Comparison of ENCODE assay signal across 15 cellular contexts in genomic region chr6:131251593-131252204, GRCh38.
DNase-seq lines count a peak whose midpoint lies in the region; ATAC-seq and TF ChIP-seq lines count a peak whose summit lies in the region.
"Had no signal": no experiment of that assay in that cellular context is flagged by ENCODE, and none has a peak within 500 bp of the region (broad histone marks: within the 10 kb centered on the region; RNA-seq: fewer than 3 reads in every experiment).

No MANE protein-coding gene starts in this region.

- no peak for TF ChIP-seq POLR2A in transverse colon (IDR thresholded peaks at IDR 0.05)

- H3K36me3 ChIP-seq in right atrium auricular region: no peaks in the 10 kb centered on the region
- no peaks in the 10 kb centered on the region for H3K36me3 ChIP-seq in mucosa of descending colon (ENCODE audit: low read depth)
- H3K36me3 ChIP-seq in transverse colon: no peaks in the 10 kb centered on the region
- H3K36me3 ChIP-seq: adrenal gland, thoracic aorta had no signal

- no peaks in the 10 kb centered on the region for H3K27me3 ChIP-seq in right atrium auricular region
- no peaks in the 10 kb centered on the region for H3K27me3 ChIP-seq in transverse colon
- H3K27me3 ChIP-seq: adrenal gland had no signal

- H3K4me3 ChIP-seq in right atrium auricular region: no peak overlapping the region
- no peak overlapping the region for H3K4me3 ChIP-seq in mucosa of descending colon
- peak overlapping the region in 2 of 4 donors; percentile 35 to 50 for H3K4me3 ChIP-seq in transverse colon
- H3K4me3 ChIP-seq: thoracic aorta had no signal

- no peaks in the 10 kb centered on the region for H3K27me3 Mint-ChIP-seq in activated naive CD8-positive, alpha-beta T cell treated with anti-CD3 and anti-CD28 coated beads, Interleukin-2, amount 50 U/mL, for 24 hours
- H3K27me3 Mint-ChIP-seq: activated CD4-positive, alpha-beta T cell treated with anti-CD3 and anti-CD28 coated beads, Interleukin-2, amount 10 ng/mL, durations not matched to agents 24 days and 14 days had no signal

- WGBS in transverse colon (ENCODE audit: low coverage in 1 of 2), 2 donors: 34 to 39% methylated on average over 3 of the region's 3 CpGs

- H3K36me3 Mint-ChIP-seq in activated naive CD8-positive, alpha-beta T cell treated with anti-CD3 and anti-CD28 coated beads, Interleukin-2, amount 50 U/mL, for 24 hours (ENCODE audit: low read depth): no peaks in the 10 kb centered on the region

- H3K4me1 Mint-ChIP-seq in activated naive CD8-positive, alpha-beta T cell treated with anti-CD3 and anti-CD28 coated beads, Interleukin-2, amount 50 U/mL, for 24 hours: peaks cover 35% of the 10 kb centered on the region

- H3K4me1 ChIP-seq in right atrium auricular region (peaks cover 0 to 22% of the 10 kb centered on the region in 2 donors), mucosa of descending colon (ENCODE audit: low read depth) (no peaks in the 10 kb centered on the region), transverse colon (peaks cover 8 to 34% (median 16%) of the 10 kb centered on the region in 4 donors)

- peak overlapping the region; percentile 20 for H3K27ac Mint-ChIP-seq in activated naive CD8-positive, alpha-beta T cell treated with anti-CD3 and anti-CD28 coated beads, Interleukin-2, amount 50 U/mL, for 24 hours
- H3K27ac Mint-ChIP-seq: activated CD4-positive, alpha-beta T cell treated with anti-CD3 and anti-CD28 coated beads, Interleukin-2, amount 10 ng/mL, durations not matched to agents 24 days and 14 days had no signal

- H3K4me3 Mint-ChIP-seq in activated naive CD8-positive, alpha-beta T cell treated with anti-CD3 and anti-CD28 coated beads, Interleukin-2, amount 50 U/mL, for 24 hours: no peak overlapping the region
- H3K4me3 Mint-ChIP-seq: activated CD4-positive, alpha-beta T cell treated with anti-CD3 and anti-CD28 coated beads, Interleukin-2, amount 10 ng/mL, durations not matched to agents 24 days and 14 days had no signal

- ATAC-seq in Right ventricle myocardium superior (ENCODE audit: poor library complexity) (peak; percentile 59), mucosa of descending colon (peak; percentile 53), HG02938 (IDR thresholded peaks at IDR 0.05; ENCODE audit: unreplicated experiment) (no peak), HG03432 (IDR thresholded peaks at IDR 0.05; ENCODE audit: unreplicated experiment) (no peak)
- no peak for ATAC-seq in activated naive CD8-positive, alpha-beta T cell treated with anti-CD3 and anti-CD28 coated beads, Interleukin-2, amount 50 U/mL, for 24 hours

- H3K27ac ChIP-seq in right atrium auricular region (no peak overlapping the region), transverse colon (peak overlapping the region in 3 of 4 donors; percentile 69 to 70 (median 70))
- H3K27ac ChIP-seq: thoracic aorta had no signal

- in situ Hi-C loops in transverse colon (cut with MboI; ENCODE audit: low pct_ligation_motif_present in 1 of 4, low pct_unique_long_range_greater_than_20kb in 1 of 4, low sequenced_read_pairs in 3 of 4): no loop called here

- intact Hi-C loops in Right ventricle myocardium superior (cut with DNase I) (no loop called here), mucosa of descending colon (cut with DNase I, micrococcal nuclease) (no loop called here), transverse colon (cut with DNase I; ENCODE audit: low total_unique reads) (no loop called here)

- DNase-seq in Right ventricle myocardium superior: no peak
- DNase-seq in right atrium auricular region (ENCODE audit: low spot score): no peak
- no peak for DNase-seq in activated naive CD8-positive, alpha-beta T cell treated with anti-CD3 and anti-CD28 coated beads, Interleukin-2, amount 50 U/mL, for 24 hours
- no peak for DNase-seq in mucosa of descending colon
- no peak for DNase-seq in transverse colon
- DNase-seq in putamen (ENCODE audit: low spot score): no peak
- DNase-seq: ACHN; activated CD4-positive, alpha-beta T cell treated with anti-CD3 and anti-CD28 coated beads, Interleukin-2, amount 10 ng/mL, durations not matched to agents 24 days and 14 days; adrenal gland; KG1; NCI-H1105; NCI-H2171 treated with DMSO at 0.1 percent for 48 hours had no signal

- no peak for TF ChIP-seq EP300 in transverse colon (IDR thresholded peaks at IDR 0.05; ENCODE audit: low read depth)

- TF ChIP-seq CTCF in right atrium auricular region (IDR thresholded peaks at IDR 0.05) (no peak), mucosa of descending colon (IDR thresholded peaks at IDR 0.05) (no peak), transverse colon (IDR thresholded peaks at IDR 0.05) (no peak)

- no peaks in the 10 kb centered on the region for H3K9me3 Mint-ChIP-seq in activated naive CD8-positive, alpha-beta T cell treated with anti-CD3 and anti-CD28 coated beads, Interleukin-2, amount 50 U/mL, for 24 hours
- H3K9me3 Mint-ChIP-seq: activated CD4-positive, alpha-beta T cell treated with anti-CD3 and anti-CD28 coated beads, Interleukin-2, amount 10 ng/mL, durations not matched to agents 24 days and 14 days had no signal

- H3K9me3 ChIP-seq in right atrium auricular region: no peaks in the 10 kb centered on the region
- no peaks in the 10 kb centered on the region for H3K9me3 ChIP-seq in mucosa of descending colon
- H3K9me3 ChIP-seq in transverse colon: no peaks in the 10 kb centered on the region
- H3K9me3 ChIP-seq: adrenal gland, thoracic aorta had no signal

Comparison
In these comparisons a context has a peak if more than half of its experiments do, and no peak if none do; other contexts are left out.
1. ATAC-seq: peak in Right ventricle myocardium superior (single experiment) and mucosa of descending colon (single experiment); none in activated naive CD8-positive, alpha-beta T cell treated with anti-CD3 and anti-CD28 coated beads, Interleukin-2, amount 50 U/mL, for 24 hours (single experiment), HG02938 (single experiment) and HG03432 (single experiment).
2. H3K27ac ChIP-seq: peak in transverse colon (3 of 4); none in right atrium auricular region (0 of 2).